ENCODE assay signal across 1 cellular context in genomic region chr7:102363549-102364393, GRCh38.
TF ChIP-seq lines count a peak whose summit lies in the region.

No MANE protein-coding gene starts in this region.

TF ChIP-seq in HEK293, 187 proteins besides CTCF, POLR2A, EP300 and RAD21 (continued from another document):
- TF ChIP-seq ZNF518A (tag by site-specific recombination; conservative IDR thresholded peaks at IDR 0.05; ENCODE audit: low read depth) (peak; percentile 50), ZNF600 (tag by site-specific recombination; IDR thresholded peaks at IDR 0.05) (peak; percentile 28; the same call in 1 of the 2 replicates), ZNF335 (tag by site-specific recombination; conservative IDR thresholded peaks at IDR 0.05) (peak; percentile 22), ZNF394 (tag by site-specific recombination; IDR thresholded peaks at IDR 0.05; ENCODE audit: borderline replicate concordance) (peak; percentile 31; the same call in 1 of the 2 replicates), ZFHX2 (tag by site-specific recombination; conservative IDR thresholded peaks at IDR 0.05) (peak; percentile 72; the same call in 1 of the 2 replicates), ZNF639 (tag by site-specific recombination; IDR thresholded peaks at IDR 0.05) (0 out of 2 replicates have a peak, but pooled peaks have one; percentile 39), ZBTB20 (tag by site-specific recombination; IDR thresholded peaks at IDR 0.05) (peak; percentile 29; the same call in 1 of the 2 replicates), ZFP69B (tag by site-specific recombination; IDR thresholded peaks at IDR 0.05) (0 out of 2 replicates have a peak, but pooled peaks have one; percentile 36), KLF10 (tag by site-specific recombination; IDR thresholded peaks at IDR 0.05) (0 out of 2 replicates have a peak, but pooled peaks have one; percentile 41), GLIS1 (tag by site-specific recombination; IDR thresholded peaks at IDR 0.05) (peak; percentile 22; the same call in 1 of the 2 replicates)
- TF ChIP-seq, protein P1, sequence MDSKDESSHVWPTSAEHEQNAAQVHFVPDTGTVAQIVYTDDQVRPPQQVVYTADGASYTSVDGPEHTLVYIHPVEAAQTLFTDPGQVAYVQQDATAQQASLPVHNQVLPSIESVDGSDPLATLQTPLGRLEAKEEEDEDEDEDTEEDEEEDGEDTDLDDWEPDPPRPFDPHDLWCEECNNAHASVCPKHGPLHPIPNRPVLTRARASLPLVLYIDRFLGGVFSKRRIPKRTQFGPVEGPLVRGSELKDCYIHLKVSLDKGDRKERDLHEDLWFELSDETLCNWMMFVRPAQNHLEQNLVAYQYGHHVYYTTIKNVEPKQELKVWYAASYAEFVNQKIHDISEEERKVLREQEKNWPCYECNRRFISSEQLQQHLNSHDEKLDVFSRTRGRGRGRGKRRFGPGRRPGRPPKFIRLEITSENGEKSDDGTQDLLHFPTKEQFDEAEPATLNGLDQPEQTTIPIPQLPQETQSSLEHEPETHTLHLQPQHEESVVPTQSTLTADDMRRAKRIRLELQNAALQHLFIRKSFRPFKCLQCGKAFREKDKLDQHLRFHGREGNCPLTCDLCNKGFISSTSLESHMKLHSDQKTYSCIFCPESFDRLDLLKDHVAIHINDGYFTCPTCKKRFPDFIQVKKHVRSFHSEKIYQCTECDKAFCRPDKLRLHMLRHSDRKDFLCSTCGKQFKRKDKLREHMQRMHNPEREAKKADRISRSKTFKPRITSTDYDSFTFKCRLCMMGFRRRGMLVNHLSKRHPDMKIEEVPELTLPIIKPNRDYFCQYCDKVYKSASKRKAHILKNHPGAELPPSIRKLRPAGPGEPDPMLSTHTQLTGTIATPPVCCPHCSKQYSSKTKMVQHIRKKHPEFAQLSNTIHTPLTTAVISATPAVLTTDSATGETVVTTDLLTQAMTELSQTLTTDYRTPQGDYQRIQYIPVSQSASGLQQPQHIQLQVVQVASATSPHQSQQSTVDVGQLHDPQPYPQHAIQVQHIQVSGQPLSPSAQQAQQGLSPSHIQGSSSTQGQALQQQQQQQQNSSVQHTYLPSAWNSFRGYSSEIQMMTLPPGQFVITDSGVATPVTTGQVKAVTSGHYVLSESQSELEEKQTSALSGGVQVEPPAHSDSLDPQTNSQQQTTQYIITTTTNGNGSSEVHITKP (tag by site-specific recombination; IDR thresholded peaks at IDR 0.05): peak; percentile 51; the same call in 1 of the 2 replicates
- TF ChIP-seq, protein P2, sequence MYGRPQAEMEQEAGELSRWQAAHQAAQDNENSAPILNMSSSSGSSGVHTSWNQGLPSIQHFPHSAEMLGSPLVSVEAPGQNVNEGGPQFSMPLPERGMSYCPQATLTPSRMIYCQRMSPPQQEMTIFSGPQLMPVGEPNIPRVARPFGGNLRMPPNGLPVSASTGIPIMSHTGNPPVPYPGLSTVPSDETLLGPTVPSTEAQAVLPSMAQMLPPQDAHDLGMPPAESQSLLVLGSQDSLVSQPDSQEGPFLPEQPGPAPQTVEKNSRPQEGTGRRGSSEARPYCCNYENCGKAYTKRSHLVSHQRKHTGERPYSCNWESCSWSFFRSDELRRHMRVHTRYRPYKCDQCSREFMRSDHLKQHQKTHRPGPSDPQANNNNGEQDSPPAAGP (tag by site-specific recombination; IDR thresholded peaks at IDR 0.05): 0 out of 2 replicates have a peak, but pooled peaks have one; percentile 54
